In the genomic region with DNA sequence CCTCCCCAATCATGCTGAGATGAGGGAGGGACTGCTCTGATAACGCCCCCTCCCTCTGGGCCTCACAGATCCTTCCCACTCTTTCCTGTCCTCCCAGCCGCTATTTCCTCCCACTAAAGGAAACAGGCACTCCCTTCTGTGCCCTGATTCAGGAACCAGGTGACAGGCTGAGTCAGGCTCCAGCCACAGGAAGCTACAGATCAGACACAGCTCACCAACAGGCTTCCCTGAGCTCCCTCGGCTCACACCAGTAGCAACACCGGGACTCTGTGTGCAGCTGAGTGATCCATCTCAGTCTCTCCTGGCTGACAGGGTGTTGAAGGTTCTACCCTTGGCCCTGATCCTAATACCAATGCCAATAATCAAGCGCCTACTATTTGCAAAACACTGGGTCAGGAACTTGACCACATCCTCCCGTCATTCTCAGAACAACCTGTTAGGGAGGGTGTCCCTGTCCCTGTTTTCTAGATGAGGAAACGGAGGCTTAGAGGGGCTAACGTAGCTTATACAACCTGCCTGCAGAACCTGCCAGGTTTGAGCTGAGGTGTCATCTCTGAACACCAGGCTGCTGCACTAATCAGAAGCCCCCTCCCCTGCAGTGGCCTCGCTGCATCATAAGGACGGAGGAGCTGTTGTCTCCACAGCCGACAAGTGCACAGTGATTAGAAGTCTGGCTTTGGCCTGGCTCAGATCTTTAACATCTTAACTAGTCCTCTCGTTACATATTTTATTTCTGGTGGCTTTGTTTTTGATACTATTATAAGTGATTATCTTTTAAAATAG, we compare ENCODE assay signal across 8 cellular contexts.
A peak's percentile ranks its signal among the peaks of the same experiment; 100 is the strongest.
DNase-seq lines count a peak whose midpoint lies in the region; ATAC-seq lines count a peak whose summit lies in the region.
"Not testable (repeated sequence)": the region's sequence is repeated elsewhere in the genome, so short reads cannot be mapped to it uniquely, and the experiment has no call there.

No MANE protein-coding gene starts in this region.

- ATAC-seq in SK-N-SH treated with all-trans-retinoic acid at 6 μM for 48 hours (peak; percentile 87), Right ventricle myocardium superior (ENCODE audit: poor library complexity) (peak; percentile 64)
- peak; percentile 79 for ATAC-seq in central memory CD8-positive, alpha-beta T cell (replicated peaks; ENCODE audit: extremely low read depth, poor library complexity, severe bottlenecking)

- H3K4me3 ChIP-seq in CD8-positive, alpha-beta memory T cell (ENCODE audit: low read length) = not testable (repeated sequence)

- H3K27ac ChIP-seq in CD8-positive, alpha-beta memory T cell (ENCODE audit: low read depth, low read length) = not testable (repeated sequence)

- not testable (repeated sequence) for H3K9me3 ChIP-seq in CD8-positive, alpha-beta memory T cell (ENCODE audit: low read length)

- CTCF ChIA-PET in CD8-positive, alpha-beta memory T cell (lab: Charles Lee) = interaction anchor here (1.2 to 1.4 kb wide), 2 partner anchors 12 to 15 kb away, joined by 3 read pairs; no protein-coding TSS in a partner anchor

- POLR2A ChIA-PET in CD8-positive, alpha-beta memory T cell (lab: Charles Lee) = not testable (repeated sequence)

- H3K36me3 Mint-ChIP-seq in CD8-positive, alpha-beta memory T cell = peaks cover 2 to 34% (median 4%) of the 10 kb centered on the region in 3 donors
- peaks cover 13% of the 10 kb centered on the region for H3K36me3 Mint-ChIP-seq in central memory CD8-positive, alpha-beta T cell (ENCODE audit: insufficient read depth)

- not testable (repeated sequence) for H3K36me3 ChIP-seq in CD8-positive, alpha-beta memory T cell (ENCODE audit: insufficient read depth, low read length)

- intact Hi-C loops in Right ventricle myocardium superior (cut with DNase I) = not testable (repeated sequence)

- H3K4me3 Mint-ChIP-seq in CD8-positive, alpha-beta memory T cell = peak overlapping the region; percentile 34 to 85 (median 68)
- H3K4me3 Mint-ChIP-seq in central memory CD8-positive, alpha-beta T cell = peak overlapping the region; percentile 38

- not testable (repeated sequence) for H3K27me3 Mint-ChIP-seq in CD8-positive, alpha-beta memory T cell; central memory CD8-positive, alpha-beta T cell

- DNase-seq in CD8-positive, alpha-beta memory T cell; central memory CD8-positive, alpha-beta T cell (ENCODE audit: low spot score in 2 of 2); Right ventricle myocardium superior: not testable (repeated sequence)
- peak; percentile 66 for DNase-seq in HPDE6-E6E7 (ENCODE audit: extremely low spot score)
- peak; percentile 55 to 60 for DNase-seq in activated T-cell treated with anti-CD3 and anti-CD28 coated beads, Interleukin-2, amount 50 U/mL, for 48 hours
- peak; percentile 58 for DNase-seq in mucosa of gallbladder (ENCODE audit: low spot score)
- peak; percentile 18 for DNase-seq in stimulated activated naive CD4-positive, alpha-beta T cell treated with Interleukin-2 at 50 U/mL for 16 hours (lab: John Stamatoyannopoulos, UW)

- not testable (repeated sequence) for H3K4me1 ChIP-seq in CD8-positive, alpha-beta memory T cell (ENCODE audit: insufficient read depth, low read length)

- not testable (repeated sequence) for H3K9me3 Mint-ChIP-seq in CD8-positive, alpha-beta memory T cell; central memory CD8-positive, alpha-beta T cell

- not testable (repeated sequence) for H3K27me3 ChIP-seq in CD8-positive, alpha-beta memory T cell (ENCODE audit: insufficient read depth, low read length, poor library complexity, severe bottlenecking)

- H3K4me1 Mint-ChIP-seq in CD8-positive, alpha-beta memory T cell = peaks cover 15 to 20% (median 18%) of the 10 kb centered on the region in 3 donors
- H3K4me1 Mint-ChIP-seq in central memory CD8-positive, alpha-beta T cell = peaks cover 19% of the 10 kb centered on the region

- peak overlapping the region; percentile 35 to 95 (median 84) for H3K27ac Mint-ChIP-seq in CD8-positive, alpha-beta memory T cell
- H3K27ac Mint-ChIP-seq in central memory CD8-positive, alpha-beta T cell (ENCODE audit: low read depth) = peak overlapping the region; percentile 75
